Comparison of ENCODE assay signal across 30 cellular contexts in genomic region chr7:72286486-72286885, GRCh38.
"Had no signal": no experiment of that assay in that cellular context is flagged by ENCODE, and none has a peak within 500 bp of the region (broad histone marks: within the 10 kb centered on the region; RNA-seq: fewer than 3 reads in every experiment).

No MANE protein-coding gene starts in this region.

- H3K27ac ChIP-seq: ascending aorta, cardiac muscle cell, KMS-11, SJCRH30, SK-N-MC, WERI-Rb-1 had no signal

- H3K4me3 ChIP-seq: ascending aorta, cardiac muscle cell, SJCRH30, SK-N-MC had no signal

- H3K27me3 ChIP-seq: ascending aorta, cardiac muscle cell, SJCRH30 had no signal

- DNase-seq: activated CD4-positive, alpha-beta memory T cell treated with anti-CD3 and anti-CD28 coated beads, Interleukin-2, amount 10 ng/mL, durations not matched to agents 7 days and 5 days; activated CD4-positive, alpha-beta T cell treated with anti-CD3 and anti-CD28 coated beads for 1 hour; activated CD4-positive, alpha-beta T cell treated with anti-CD3 and anti-CD28 coated beads for 48 hours; activated CD4-positive, CD25-positive, alpha-beta regulatory T cell; activated CD8-positive, alpha-beta memory T cell treated with anti-CD3 and anti-CD28 coated beads for 24 hours; activated CD8-positive, alpha-beta memory T cell treated with anti-CD3 and anti-CD28 coated beads, Interleukin-2, amount 10 ng/mL, durations not matched to agents 7 days and 5 days; activated CD8-positive, alpha-beta memory T cell treated with anti-CD3 and anti-CD28 coated beads, Interleukin-2, amount 50 U/mL, for 48 hours; activated effector memory CD4-positive, alpha-beta T cell treated with Interleukin-2 at 50 U/mL for 16 hours; activated naive CD4-positive, alpha-beta T cell treated with anti-CD3 and anti-CD28 coated beads, Interleukin-2, amount 50 U/mL, for 16 hours; activated naive CD8-positive, alpha-beta T cell treated with anti-CD3 and anti-CD28 coated beads for 36 hours; activated T-cell treated with anti-CD3 and anti-CD28 coated beads, Interleukin-2, amount 50 U/mL, for 48 hours; amygdala; MV-4-11; NCI-H1092; NCI-H146; NCI-H187 treated with DMSO at 0.1 percent for 48 hours; NCI-H2081; NCI-H2171 treated with DMSO at 0.1 percent for 48 hours; NCI-H2227 treated with DMSO at 0.1 percent for 48 hours; NCI-H446; NCI-H524 treated with DMSO at 0.1 percent for 48 hours; SHP77; SJCRH30; T1000; WERI-Rb-1 had no signal

- H3K36me3 ChIP-seq: ascending aorta, cardiac muscle cell, SJCRH30, WERI-Rb-1 had no signal

- H3K9me3 ChIP-seq: ascending aorta, SJCRH30 had no signal

- ATAC-seq: activated CD8-positive, alpha-beta memory T cell treated with anti-CD3 and anti-CD28 coated beads, Interleukin-2, amount 10 ng/mL, durations not matched to agents 7 days and 5 days; Panc1 had no signal

- H3K4me1 ChIP-seq: ascending aorta, SJCRH30 had no signal
